9 cellular contexts compared by ENCODE assay signal in genomic region chr7:140512317-140513000, GRCh38. TPM values are rescaled to one million over a fixed set of nuclear protein-coding genes. Genes with fewer than 3 reads are reported as not detected.
DNase-seq lines count a peak whose midpoint lies in the region; ATAC-seq lines count a peak whose summit lies in the region.
"Had no signal": no experiment of that assay in that cellular context is flagged by ENCODE, and none has a peak within 500 bp of the region (broad histone marks: within the 10 kb centered on the region; RNA-seq: fewer than 3 reads in every experiment).

No MANE protein-coding gene starts in this region.

- no peak overlapping the region for H3K27ac Mint-ChIP-seq in activated naive CD8-positive, alpha-beta T cell treated with anti-CD3 and anti-CD28 coated beads for 36 hours
- H3K27ac Mint-ChIP-seq: activated naive CD4-positive, alpha-beta T cell treated with anti-CD3 and anti-CD28 coated beads for 36 hours had no signal

- no peak overlapping the region for H3K4me3 Mint-ChIP-seq in activated naive CD8-positive, alpha-beta T cell treated with anti-CD3 and anti-CD28 coated beads for 36 hours
- H3K4me3 Mint-ChIP-seq: activated naive CD4-positive, alpha-beta T cell treated with anti-CD3 and anti-CD28 coated beads for 36 hours had no signal

- no peaks in the 10 kb centered on the region for H3K9me3 Mint-ChIP-seq in activated naive CD8-positive, alpha-beta T cell treated with anti-CD3 and anti-CD28 coated beads for 36 hours
- H3K9me3 Mint-ChIP-seq: activated naive CD4-positive, alpha-beta T cell treated with anti-CD3 and anti-CD28 coated beads for 36 hours had no signal

- peaks cover under 1% of the 10 kb centered on the region for H3K27me3 Mint-ChIP-seq in activated naive CD8-positive, alpha-beta T cell treated with anti-CD3 and anti-CD28 coated beads for 36 hours

- peak; percentile 91 for DNase-seq in COLO668 (lab: John Stamatoyannopoulos, UW; ENCODE audit: unreplicated experiment)
- DNase-seq in NCI-H1105 (lab: John Stamatoyannopoulos, UW): peak; percentile 73
- DNase-seq in SHP77 treated with DMSO at 0.1 percent for 48 hours (lab: John Stamatoyannopoulos, UW): peak; percentile 56
- DNase-seq in iris pigment epithelial cell (ENCODE audit: low read depth): peak; percentile 15
- DNase-seq in GOT3 (lab: John Stamatoyannopoulos, UW): no peak
- DNase-seq in activated naive CD8-positive, alpha-beta T cell treated with anti-CD3 and anti-CD28 coated beads for 36 hours: no peak
- DNase-seq: activated naive CD4-positive, alpha-beta T cell treated with anti-CD3 and anti-CD28 coated beads for 36 hours had no signal

- no peaks in the 10 kb centered on the region for H3K36me3 Mint-ChIP-seq in activated naive CD8-positive, alpha-beta T cell treated with anti-CD3 and anti-CD28 coated beads for 36 hours

- no peak for ATAC-seq in HG03280 (IDR thresholded peaks at IDR 0.05; ENCODE audit: unreplicated experiment)
- no peak for ATAC-seq in GM19351 (IDR thresholded peaks at IDR 0.05; ENCODE audit: unreplicated experiment)

- no peaks in the 10 kb centered on the region for H3K4me1 Mint-ChIP-seq in activated naive CD8-positive, alpha-beta T cell treated with anti-CD3 and anti-CD28 coated beads for 36 hours

RNA-seq across cellular contexts. Expression of gene MKRN1, which starts 33.2 kb away (rescaled TPM):
- 10 to 100 TPM; 47.7 to 48.1 TPM for total RNA-seq in activated naive CD8-positive, alpha-beta T cell treated with anti-CD3 and anti-CD28 coated beads for 36 hours

Comparison
In these comparisons a context has a peak if more than half of its experiments do, and no peak if none do; other contexts are left out.
1. DNase-seq: peak in COLO668 (single experiment), NCI-H1105 (single experiment), SHP77 treated with DMSO at 0.1 percent for 48 hours (single experiment) and iris pigment epithelial cell (single experiment); none in GOT3 (single experiment) and activated naive CD8-positive, alpha-beta T cell treated with anti-CD3 and anti-CD28 coated beads for 36 hours (single experiment).